24 cellular contexts compared by ENCODE assay signal in genomic region chr10:129546106-129546505, GRCh38.
"Had no signal": no experiment of that assay in that cellular context is flagged by ENCODE, and none has a peak within 500 bp of the region (broad histone marks: within the 10 kb centered on the region; RNA-seq: fewer than 3 reads in every experiment).

No MANE protein-coding gene starts in this region.

- H3K4me3 Mint-ChIP-seq: activated CD4-positive, alpha-beta memory T cell treated with anti-CD3 and anti-CD28 coated beads for 36 hours; activated CD4-positive, alpha-beta T cell treated with anti-CD3 and anti-CD28 coated beads, Interleukin-2, amount 10 ng/mL, durations not matched to agents 7 days and 5 days; activated naive CD4-positive, alpha-beta T cell treated with anti-CD3 and anti-CD28 coated beads, Interleukin-2, amount 50 U/mL, for 24 hours; activated T-cell treated with anti-CD3 and anti-CD28 coated beads, Interleukin-2, amount 50 U/mL, for 72 hours; T-cell had no signal

- H3K4me1 ChIP-seq: breast epithelium had no signal

- H3K9me3 Mint-ChIP-seq: activated CD4-positive, alpha-beta memory T cell treated with anti-CD3 and anti-CD28 coated beads for 36 hours; activated CD4-positive, alpha-beta T cell treated with anti-CD3 and anti-CD28 coated beads, Interleukin-2, amount 10 ng/mL, durations not matched to agents 7 days and 5 days; activated naive CD4-positive, alpha-beta T cell treated with anti-CD3 and anti-CD28 coated beads, Interleukin-2, amount 50 U/mL, for 24 hours; activated T-cell treated with anti-CD3 and anti-CD28 coated beads, Interleukin-2, amount 50 U/mL, for 72 hours; activated T-helper 2 cell treated with anti-CD3 and anti-CD28 coated beads, Interferon-gamma antibody, Interleukin-2, Interleukin-4, amounts not matched to agents 10 μg/mL and 5 μg/mL and 100 μg/mL, durations not matched to agents 14 hours and 24 hours and 36 hours had no signal

- H3K27ac Mint-ChIP-seq: activated CD4-positive, alpha-beta memory T cell treated with anti-CD3 and anti-CD28 coated beads for 36 hours; activated CD4-positive, alpha-beta T cell treated with anti-CD3 and anti-CD28 coated beads, Interleukin-2, amount 10 ng/mL, durations not matched to agents 7 days and 5 days; activated naive CD4-positive, alpha-beta T cell treated with anti-CD3 and anti-CD28 coated beads, Interleukin-2, amount 50 U/mL, for 24 hours; activated T-helper 2 cell treated with anti-CD3 and anti-CD28 coated beads, Interferon-gamma antibody, Interleukin-2, Interleukin-4, amounts not matched to agents 10 μg/mL and 5 μg/mL and 100 μg/mL, durations not matched to agents 14 hours and 24 hours and 36 hours; T-cell had no signal

- H3K27ac ChIP-seq: breast epithelium, KMS-11, SK-N-MC had no signal

- H3K36me3 ChIP-seq: breast epithelium had no signal

- H3K4me1 Mint-ChIP-seq: activated CD4-positive, alpha-beta T cell treated with anti-CD3 and anti-CD28 coated beads, Interleukin-2, amount 10 ng/mL, durations not matched to agents 7 days and 5 days; activated naive CD4-positive, alpha-beta T cell treated with anti-CD3 and anti-CD28 coated beads, Interleukin-2, amount 50 U/mL, for 24 hours; T-cell had no signal

- H3K9ac ChIP-seq: KMS-11 had no signal

- H3K4me2 ChIP-seq: KMS-11 had no signal

- H3K27me3 ChIP-seq: breast epithelium had no signal

- H3K27me3 Mint-ChIP-seq: activated CD4-positive, alpha-beta memory T cell treated with anti-CD3 and anti-CD28 coated beads for 36 hours; activated CD4-positive, alpha-beta T cell treated with anti-CD3 and anti-CD28 coated beads, Interleukin-2, amount 10 ng/mL, durations not matched to agents 7 days and 5 days; activated naive CD4-positive, alpha-beta T cell treated with anti-CD3 and anti-CD28 coated beads, Interleukin-2, amount 50 U/mL, for 24 hours; T-cell had no signal

- ATAC-seq: activated T-cell treated with anti-CD3 and anti-CD28 coated beads, Interleukin-2, amount 50 U/mL, for 72 hours; Panc1; Right ventricle myocardium inferior; T-cell had no signal

- DNase-seq: activated CD4-positive, alpha-beta memory T cell treated with anti-CD3 and anti-CD28 coated beads for 36 hours; activated CD4-positive, alpha-beta T cell treated with anti-CD3 and anti-CD28 coated beads, Interleukin-2, amount 10 ng/mL, durations not matched to agents 7 days and 5 days; activated gamma-delta T cell treated with Interleukin-2 at 50 U/mL for 16 hours; activated T-cell treated with anti-CD3 and anti-CD28 coated beads, Interleukin-2, amount 50 U/mL, for 72 hours; aorta; caudate nucleus; NCI-H1092; NCI-H1417; NCI-H1930; NCI-H2171; NCI-H2227 treated with DMSO at 0.1 percent for 48 hours; NCI-H446 treated with DMSO at 0.1 percent for 48 hours; NCI-H524 treated with DMSO at 0.1 percent for 48 hours; NCI-H748 treated with DMSO at 0.1 percent for 48 hours; OCI-M1; RPMI8226; T-cell had no signal

- H3K9me3 ChIP-seq: breast epithelium had no signal

- H3K4me3 ChIP-seq: breast epithelium, SK-N-MC had no signal
